9 cellular contexts compared by ENCODE assay signal in the genomic region with DNA sequence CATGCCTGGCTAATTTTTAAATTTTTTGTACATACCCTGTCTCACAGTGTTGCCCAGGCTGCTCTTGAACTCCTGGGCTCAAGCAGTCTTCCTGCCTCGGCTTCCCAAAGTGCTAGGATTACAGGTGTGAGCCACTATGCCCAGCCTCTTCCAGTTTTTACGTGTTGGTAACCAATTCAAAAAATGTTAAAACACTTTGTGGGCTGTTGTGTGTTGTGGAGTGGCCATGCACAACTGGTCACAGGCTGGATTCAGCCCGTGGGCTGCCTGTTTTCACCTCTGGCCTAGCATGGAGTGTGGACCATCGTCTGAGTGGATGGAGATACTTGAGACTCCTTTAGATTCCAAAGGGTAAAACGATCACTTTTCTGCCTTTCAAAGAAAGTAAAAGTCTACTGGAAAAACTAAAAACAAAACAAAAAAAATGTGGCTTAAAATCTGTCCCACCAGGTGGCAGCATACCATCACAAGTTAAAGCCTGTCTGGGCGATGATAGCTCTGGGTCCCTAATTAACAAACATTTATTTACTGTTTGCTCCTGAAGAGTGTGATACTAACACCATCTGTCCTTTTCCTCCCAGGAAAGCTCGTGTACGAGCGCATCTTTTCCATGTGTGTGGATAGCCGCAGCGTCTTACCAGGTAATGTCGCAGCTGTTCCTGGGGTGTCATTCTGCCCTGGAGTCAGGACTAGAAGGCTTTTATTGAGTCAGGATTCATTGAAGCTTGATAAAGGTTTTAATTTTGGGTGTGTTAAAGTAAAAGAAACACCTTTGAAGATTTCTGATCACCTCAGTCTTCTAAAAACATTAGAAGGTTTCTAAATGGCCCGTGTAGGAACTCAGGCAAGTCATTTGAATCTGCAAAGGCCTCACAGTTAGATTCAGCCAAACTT. TPM values are rescaled to one million over a fixed set of nuclear protein-coding genes. Genes with fewer than 3 reads are reported as not detected.
DNase-seq lines count a peak whose midpoint lies in the region; ATAC-seq and TF ChIP-seq lines count a peak whose summit lies in the region.
"Had no signal": no experiment of that assay in that cellular context is flagged by ENCODE, and none has a peak within 500 bp of the region (broad histone marks: within the 10 kb centered on the region; RNA-seq: fewer than 3 reads in every experiment).

No MANE protein-coding gene starts in this region.

- H3K4me1 ChIP-seq in BE2C: no peaks in the 10 kb centered on the region
- H3K4me1 ChIP-seq in iPS-15b (ENCODE audit: control insufficient read depth, insufficient read depth, low read length): peaks cover 5% of the 10 kb centered on the region
- no peaks in the 10 kb centered on the region for H3K4me1 ChIP-seq in aorta (ENCODE audit: control insufficient read depth in 1 of 2, insufficient read depth in 2 of 2, low read length in 2 of 2)
- H3K4me1 ChIP-seq: SJSA1 had no signal

- H3K27me3 ChIP-seq in BE2C (no peaks in the 10 kb centered on the region), iPS-15b (ENCODE audit: control insufficient read depth, insufficient read depth, low read length) (no peaks in the 10 kb centered on the region), aorta (ENCODE audit: control insufficient read depth in 1 of 2, insufficient read depth in 2 of 2, low read length in 1 of 2) (no peaks in the 10 kb centered on the region)
- H3K27me3 ChIP-seq: SJSA1 had no signal

- no peaks in the 10 kb centered on the region for H3K4me1 Mint-ChIP-seq in stimulated activated naive CD8-positive, alpha-beta T cell treated with anti-CD3 and anti-CD28 coated beads, Interleukin-15, amount 100 ng/mL, for 72 hours

- DNase-seq in BE2C: peak; percentile 29
- peak; percentile 13 to 48 for DNase-seq in NCI-H446 (lab: John Stamatoyannopoulos, UW)
- peak; percentile 7 to 11 for DNase-seq in stimulated activated naive CD8-positive, alpha-beta T cell treated with anti-CD3 and anti-CD28 coated beads, Interleukin-15, amount 100 ng/mL, for 72 hours
- no peak for DNase-seq in aorta

- no peak for ATAC-seq in stimulated activated naive CD8-positive, alpha-beta T cell treated with anti-CD3 and anti-CD28 coated beads, Interleukin-15, amount 100 ng/mL, for 72 hours
- ATAC-seq in aorta (ENCODE audit: low FRiP score) (no peak), HG02571 (IDR thresholded peaks at IDR 0.05; ENCODE audit: unreplicated experiment) (no peak)

- H3K27ac Mint-ChIP-seq in stimulated activated naive CD8-positive, alpha-beta T cell treated with anti-CD3 and anti-CD28 coated beads, Interleukin-15, amount 100 ng/mL, for 72 hours: peak overlapping the region in 1 of 2 donors; percentile 46

- H3K27me3 Mint-ChIP-seq in stimulated activated naive CD8-positive, alpha-beta T cell treated with anti-CD3 and anti-CD28 coated beads, Interleukin-15, amount 100 ng/mL, for 72 hours: no peaks in the 10 kb centered on the region

- H3K9me3 Mint-ChIP-seq in stimulated activated naive CD8-positive, alpha-beta T cell treated with anti-CD3 and anti-CD28 coated beads, Interleukin-15, amount 100 ng/mL, for 72 hours: peaks cover 0 to 11% of the 10 kb centered on the region in 2 donors

- H3K36me3 ChIP-seq in BE2C: peaks cover 4% of the 10 kb centered on the region; the same call in 1 of the 2 replicates
- peaks cover 2% of the 10 kb centered on the region for H3K36me3 ChIP-seq in iPS-15b (ENCODE audit: control insufficient read depth, insufficient read depth, low read length)
- no peaks in the 10 kb centered on the region for H3K36me3 ChIP-seq in aorta (ENCODE audit: control insufficient read depth in 1 of 2, insufficient read depth in 2 of 2, low read length in 1 of 2)

- H3K9me3 ChIP-seq in BE2C (no peaks in the 10 kb centered on the region), iPS-15b (ENCODE audit: control insufficient read depth, insufficient read depth, low read length) (no peaks in the 10 kb centered on the region), aorta (ENCODE audit: control insufficient read depth, low read length) (no peaks in the 10 kb centered on the region)
- H3K9me3 ChIP-seq: SJSA1 had no signal

- peak overlapping the region; percentile 8 for H3K9ac ChIP-seq in iPS-15b (ENCODE audit: low read depth, low read length)

- intact Hi-C loops in aorta (cut with DNase I): loop anchor here (1.0 to 10.0 kb wide), 2 partner anchors 283 to 285 kb away; a partner anchor contains a TSS

- TF ChIP-seq CTCF in BE2C (IDR thresholded peaks at IDR 0.05; ENCODE audit: low read depth, low read length): peak; percentile 72
- peak; percentile 43 for TF ChIP-seq CTCF in GM12874 (IDR thresholded peaks at IDR 0.05; ENCODE audit: insufficient read depth, low read depth, low read length)

- 56% methylated on average over 13 of the region's 13 CpGs for WGBS in aorta, 2 donors

- H3K4me3 ChIP-seq in BE2C (ENCODE audit: low read depth, low read length) (no peak overlapping the region), iPS-15b (ENCODE audit: low read depth, low read length) (no peak overlapping the region), aorta (ENCODE audit: low read length in 2 of 2) (no peak overlapping the region)
- H3K4me3 ChIP-seq: SJSA1 had no signal

- H3K27ac ChIP-seq in angular gyrus (ENCODE audit: low read depth, low read length): peak overlapping the region; percentile 85
- no peak overlapping the region for H3K27ac ChIP-seq in aorta (ENCODE audit: low read depth in 1 of 2, low read length in 2 of 2)
- H3K27ac ChIP-seq: SJSA1 had no signal

- no peak overlapping the region for H3K4me3 Mint-ChIP-seq in stimulated activated naive CD8-positive, alpha-beta T cell treated with anti-CD3 and anti-CD28 coated beads, Interleukin-15, amount 100 ng/mL, for 72 hours

RNA-seq across cellular contexts. Expression of a gene that starts 45.8 kb away (rescaled TPM):
- 29.8 TPM for polyA plus RNA-seq in BE2C (2012; ENCODE audit: insufficient read depth, insufficient read length, low read depth)
- total RNA-seq in aorta: 10 to 100 TPM; 48.8 to 66.8 TPM
- 10 to 100 TPM; 31.4 to 32.8 TPM for polyA plus RNA-seq in aorta

Comparison
In these comparisons a context has a peak if more than half of its experiments do, and no peak if none do; other contexts are left out.
1. DNase-seq: peak in BE2C (single experiment), NCI-H446 (2 of 2) and stimulated activated naive CD8-positive, alpha-beta T cell treated with anti-CD3 and anti-CD28 coated beads, Interleukin-15, amount 100 ng/mL, for 72 hours (2 of 2); none in aorta (0 of 2).